ENCODE assay signal across 8 cellular contexts in the genomic region with DNA sequence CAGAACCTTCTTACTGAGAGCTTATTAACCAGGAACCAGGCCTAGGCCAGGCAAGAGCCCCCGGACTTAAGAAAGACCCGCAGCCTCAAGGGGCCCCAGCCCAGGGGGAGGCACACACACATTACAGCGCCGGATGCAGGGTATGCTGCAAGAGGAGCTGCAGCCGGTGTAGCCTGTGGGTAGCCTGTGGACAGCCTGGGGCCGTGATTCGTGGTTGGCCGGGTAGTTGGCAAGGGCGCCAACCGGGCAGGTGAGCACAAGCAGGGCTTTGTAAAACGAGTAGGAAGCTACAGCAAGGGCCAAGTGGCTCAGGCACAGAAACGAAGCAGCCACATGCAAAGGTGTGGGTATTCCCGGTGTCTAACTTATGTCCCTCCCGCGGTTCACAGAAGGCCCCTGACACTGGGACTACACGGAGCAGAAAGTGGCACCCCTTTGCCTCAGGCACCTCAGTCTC. TPM values are rescaled to one million over a fixed set of nuclear protein-coding genes. Genes with fewer than 3 reads are reported as not detected.
DNase-seq lines count a peak whose midpoint lies in the region; ATAC-seq and TF ChIP-seq lines count a peak whose summit lies in the region.

No MANE protein-coding gene starts in this region.

- peaks cover 0 to 8% (median 3%) of the 10 kb centered on the region in 4 donors for H3K4me1 ChIP-seq in Peyer's patch
- H3K4me1 ChIP-seq in fibroblast of lung (ENCODE audit: control insufficient read depth, extremely low read depth, insufficient read depth, low read length), result no peaks in the 10 kb centered on the region

- peak overlapping the region in 3 of 4 donors; percentile 55 to 71 (median 68) for H3K27ac ChIP-seq in Peyer's patch
- no peak overlapping the region for H3K27ac ChIP-seq in fibroblast of lung (ENCODE audit: insufficient read depth, low read length)

- no peak overlapping the region for H3K9ac ChIP-seq in fibroblast of lung (ENCODE audit: insufficient read depth, low read length)

- peaks cover 12% of the 10 kb centered on the region for H3K4me1 Mint-ChIP-seq in stimulated activated effector memory CD8-positive, alpha-beta T cell treated with anti-CD3 and anti-CD28 coated beads, Interleukin-12 subunit alpha, Interleukin-12 subunit beta, amount 100 ng/mL, for 72 hours

- TF ChIP-seq CTCF in Peyer's patch (IDR thresholded peaks at IDR 0.05) (no peak), fibroblast of lung (conservative IDR thresholded peaks at IDR 0.05 in 1 of 2, IDR thresholded peaks at IDR 0.05 in 1 of 2; ENCODE audit: low read depth in 1 of 2, low read length in 2 of 2) (no peak)

- DNase-seq in SKM-1 treated with dmso at 0.1 percent for 144 hours (lab: John Stamatoyannopoulos, UW; ENCODE audit: unreplicated experiment) (peak; percentile 45), SKM-1 (lab: John Stamatoyannopoulos, UW; ENCODE audit: unreplicated experiment) (no peak), Peyer's patch (no peak), fibroblast of lung (ENCODE audit: low read depth in 2 of 2) (no peak), germinal center (ENCODE audit: low spot score) (no peak), NCI-H2081 treated with DMSO at 0.1 percent for 48 hours (lab: John Stamatoyannopoulos, UW) (no peak)
- no peak for DNase-seq in stimulated activated effector memory CD8-positive, alpha-beta T cell treated with anti-CD3 and anti-CD28 coated beads, Interleukin-12 subunit alpha, Interleukin-12 subunit beta, amount 100 ng/mL, for 72 hours (ENCODE audit: low spot score in 2 of 2)

- H3K4me2 ChIP-seq in fibroblast of lung (ENCODE audit: extremely low read depth, insufficient read depth, low read length), result peak overlapping the region; percentile 75

- H3K36me3 ChIP-seq in Peyer's patch (no peaks in the 10 kb centered on the region), fibroblast of lung (ENCODE audit: control insufficient read depth, insufficient read depth, low read length) (peaks cover 2% of the 10 kb centered on the region)

- H3K4me3 Mint-ChIP-seq in stimulated activated effector memory CD8-positive, alpha-beta T cell treated with anti-CD3 and anti-CD28 coated beads, Interleukin-12 subunit alpha, Interleukin-12 subunit beta, amount 100 ng/mL, for 72 hours, result peak overlapping the region; percentile 57

- no peaks in the 10 kb centered on the region for H3K27me3 ChIP-seq in Peyer's patch
- no peaks in the 10 kb centered on the region for H3K27me3 ChIP-seq in fibroblast of lung (ENCODE audit: control insufficient read depth, insufficient read depth, low read length)

- H3K9me3 Mint-ChIP-seq in stimulated activated effector memory CD8-positive, alpha-beta T cell treated with anti-CD3 and anti-CD28 coated beads, Interleukin-12 subunit alpha, Interleukin-12 subunit beta, amount 100 ng/mL, for 72 hours, result no peaks in the 10 kb centered on the region

- H3K36me3 Mint-ChIP-seq in stimulated activated effector memory CD8-positive, alpha-beta T cell treated with anti-CD3 and anti-CD28 coated beads, Interleukin-12 subunit alpha, Interleukin-12 subunit beta, amount 100 ng/mL, for 72 hours, result peaks cover 19% of the 10 kb centered on the region

- no peak overlapping the region for H2AFZ ChIP-seq in fibroblast of lung (ENCODE audit: low read length)

- no peaks in the 10 kb centered on the region for H3K9me3 ChIP-seq in Peyer's patch
- H3K9me3 ChIP-seq in fibroblast of lung (ENCODE audit: control insufficient read depth, insufficient read depth, low read depth, low read length), result no peaks in the 10 kb centered on the region

- no peak for TF ChIP-seq POLR2A in Peyer's patch (IDR thresholded peaks at IDR 0.05)

- no peaks in the 10 kb centered on the region for H4K20me1 ChIP-seq in fibroblast of lung (ENCODE audit: control insufficient read depth, extremely low read depth, insufficient read depth, low read length)

- peak overlapping the region; percentile 32 for H3K27ac Mint-ChIP-seq in stimulated activated effector memory CD8-positive, alpha-beta T cell treated with anti-CD3 and anti-CD28 coated beads, Interleukin-12 subunit alpha, Interleukin-12 subunit beta, amount 100 ng/mL, for 72 hours

- H3K4me3 ChIP-seq in Peyer's patch (peak overlapping the region; percentile 61 to 82 (median 72)), fibroblast of lung (replicated peaks in 1 of 4; ENCODE audit: control extremely low read depth in 1 of 4, insufficient read depth in 1 of 4, low read depth in 3 of 4, low read length in 4 of 4) (peak overlapping the region; percentile 37 to 60 (median 40))

- H3K79me2 ChIP-seq in fibroblast of lung (ENCODE audit: control insufficient read depth, insufficient read depth, low read length), result no peaks in the 10 kb centered on the region

- peak; percentile 29 for ATAC-seq in HG02759 (IDR thresholded peaks at IDR 0.05; ENCODE audit: unreplicated experiment)
- ATAC-seq in stimulated activated effector memory CD8-positive, alpha-beta T cell treated with anti-CD3 and anti-CD28 coated beads, Interleukin-12 subunit alpha, Interleukin-12 subunit beta, amount 100 ng/mL, for 72 hours, result no peak

RNA-seq across cellular contexts. Expression of a gene that starts 40.6 kb away (rescaled TPM):
- total RNA-seq in Peyer's patch (1 to 10 TPM in 3 of 4 donors, under 1 TPM in 1; 0.35 to 2.5 (median 1.7) TPM), fibroblast of lung (7.7 and 8.1 TPM in 2 replicates)
- polyA plus RNA-seq in fibroblast of lung, result 2.0 and 3.0 TPM in 2 replicates
- 3.9 TPM in 2 replicates for polyA plus RNA-seq in fibroblast of lung (2012)
- 0.96 and 1.5 TPM in 2 replicates for polyA minus RNA-seq in fibroblast of lung (ENCODE audit: low replicate concordance)
